18 cellular contexts compared by ENCODE assay signal in the genomic region with DNA sequence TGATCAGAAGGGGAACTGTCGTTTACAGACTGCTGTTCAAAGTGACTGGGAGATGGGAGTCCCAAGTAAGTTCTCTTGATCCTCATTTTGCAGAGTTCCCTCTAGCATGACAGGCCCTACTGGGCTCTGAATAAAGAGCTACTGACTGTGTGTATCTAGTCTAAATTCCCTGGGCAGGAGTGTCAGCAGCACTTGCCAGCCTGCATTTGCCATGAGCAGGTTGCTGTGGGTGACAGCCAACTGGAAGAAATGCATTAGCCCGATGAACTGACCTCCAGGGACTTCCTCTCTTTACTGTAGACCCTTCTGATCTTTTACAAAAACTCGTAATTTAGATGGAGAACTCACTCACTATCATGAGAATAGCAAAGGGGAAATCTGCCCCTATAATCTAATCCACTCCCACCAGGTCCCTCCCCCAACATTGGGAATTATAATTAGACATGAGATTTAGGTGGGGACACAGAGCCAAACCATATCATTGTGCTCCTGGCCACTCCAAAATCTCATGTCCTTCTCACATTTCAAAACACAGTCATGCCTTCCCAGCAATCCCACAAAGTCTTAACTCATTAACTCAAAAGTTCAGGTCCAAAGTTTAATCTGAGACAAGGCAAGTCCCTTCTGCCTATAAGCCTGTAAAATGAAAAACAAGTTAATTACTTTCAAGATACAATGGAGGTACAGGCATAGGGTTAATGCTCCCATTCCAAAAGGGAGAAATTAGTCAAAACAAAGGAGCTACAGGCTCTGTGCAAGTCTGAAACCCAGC.
DNase-seq lines count a peak whose midpoint lies in the region; ATAC-seq, FAIRE-seq and TF ChIP-seq lines count a peak whose summit lies in the region.
"Had no signal": no experiment of that assay in that cellular context is flagged by ENCODE, and none has a peak within 500 bp of the region (broad histone marks: within the 10 kb centered on the region; RNA-seq: fewer than 3 reads in every experiment).

No MANE protein-coding gene starts in this region.

- H3K36me3 ChIP-seq in esophagus muscularis mucosa (no peaks in the 10 kb centered on the region), small intestine (ENCODE audit: control insufficient read depth in 2 of 2, insufficient read depth in 2 of 2, low read length in 2 of 2) (no peaks in the 10 kb centered on the region), testis (ENCODE audit: low read depth, missing control alignments) (no peaks in the 10 kb centered on the region)
- H3K36me3 ChIP-seq: BLaER1 treated with 17β-estradiol and CSF1 and Interleukin-3, amounts not matched to agents 10 nM and 100 nM had no signal

- no peak for FAIRE-seq in small intestine (lab: Jason Lieb, UNC)
- FAIRE-seq: D721Med, GM12892, H1 had no signal

- H3K9me3 ChIP-seq in esophagus muscularis mucosa (peaks cover 0 to 6% (median 2%) of the 10 kb centered on the region in 4 donors), small intestine (ENCODE audit: control insufficient read depth, low read depth) (no peaks in the 10 kb centered on the region), testis (no peaks in the 10 kb centered on the region)

- H3K36me3 Mint-ChIP-seq in nephron (ENCODE audit: low read depth), result peaks cover 4% of the 10 kb centered on the region
- H3K36me3 Mint-ChIP-seq: CD8-positive, alpha-beta memory T cell had no signal

- TF ChIP-seq EP300 in esophagus muscularis mucosa (IDR thresholded peaks at IDR 0.05), result no peak

- DNase-seq in esophagus muscularis mucosa (ENCODE audit: extremely low spot score) (peak; percentile 74), left colon (no peak), small intestine (peak; percentile 51), testis (no peak)
- DNase-seq: CD8-positive, alpha-beta memory T cell; COR-L47; DMS153; DMS79; GDM1; H9 had no signal

- H3K27ac ChIP-seq in esophagus muscularis mucosa (replicated peaks in 1 of 4) (no peak overlapping the region), small intestine (ENCODE audit: low read depth in 1 of 2, low read length in 1 of 2) (no peak overlapping the region), testis (no peak overlapping the region)
- H3K27ac ChIP-seq: BLaER1 treated with 17β-estradiol and CSF1 and Interleukin-3, amounts not matched to agents 10 nM and 100 nM had no signal

- H3K27me3 ChIP-seq in esophagus muscularis mucosa, result no peaks in the 10 kb centered on the region
- H3K27me3 ChIP-seq in small intestine (ENCODE audit: control insufficient read depth in 2 of 2, insufficient read depth in 2 of 2, low read length in 2 of 2), result no peaks in the 10 kb centered on the region
- H3K27me3 ChIP-seq in testis, result no peaks in the 10 kb centered on the region
- H3K27me3 ChIP-seq: BLaER1 treated with 17β-estradiol and CSF1 and Interleukin-3, amounts not matched to agents 10 nM and 100 nM had no signal

- peak overlapping the region; percentile 80 to 86 (median 83) for H3K27ac Mint-ChIP-seq in nephron
- H3K27ac Mint-ChIP-seq: B cell; CD8-positive, alpha-beta memory T cell; H9 had no signal

- peak overlapping the region in 1 of 3 experiments; percentile 13 for H3K4me3 Mint-ChIP-seq in nephron
- H3K4me3 Mint-ChIP-seq: B cell; CD8-positive, alpha-beta memory T cell; H9 had no signal

- H3K4me1 Mint-ChIP-seq in nephron, result peaks cover 51% of the 10 kb centered on the region
- H3K4me1 Mint-ChIP-seq: B cell; CD8-positive, alpha-beta memory T cell had no signal

- TF ChIP-seq CTCF in esophagus muscularis mucosa (IDR thresholded peaks at IDR 0.05) (no peak), nephron (IDR thresholded peaks at IDR 0.05; ENCODE audit: unreplicated experiment in 3 of 3) (no peak), testis (IDR thresholded peaks at IDR 0.05) (no peak)

- peaks cover 9% of the 10 kb centered on the region for H3K27me3 Mint-ChIP-seq in nephron (ENCODE audit: low read depth)
- H3K27me3 Mint-ChIP-seq: B cell had no signal

- TF ChIP-seq POLR2A in esophagus muscularis mucosa (IDR thresholded peaks at IDR 0.05; ENCODE audit: low read depth) (no peak), testis (IDR thresholded peaks at IDR 0.05) (no peak)

- H3K4me1 ChIP-seq in esophagus muscularis mucosa, result no peaks in the 10 kb centered on the region
- peaks cover 0 to 2% of the 10 kb centered on the region in 2 donors for H3K4me1 ChIP-seq in small intestine (ENCODE audit: control insufficient read depth in 2 of 2, insufficient read depth in 1 of 2, low read depth in 1 of 2, low read length in 1 of 2)
- no peaks in the 10 kb centered on the region for H3K4me1 ChIP-seq in testis

- intact Hi-C loops in esophagus muscularis mucosa (cut with DNase I) (no loop called here), left colon (cut with DNase I, micrococcal nuclease) (no loop called here), testis (cut with DNase I; ENCODE audit: low total_unique reads) (no loop called here)

- peaks cover 13% of the 10 kb centered on the region for H3K9me3 Mint-ChIP-seq in nephron

- ATAC-seq in left colon (peak; percentile 85), GM18498 (IDR thresholded peaks at IDR 0.05; ENCODE audit: unreplicated experiment) (no peak), HG03159 (IDR thresholded peaks at IDR 0.05; ENCODE audit: unreplicated experiment) (no peak)

- no peak overlapping the region for H3K4me3 ChIP-seq in esophagus muscularis mucosa
- H3K4me3 ChIP-seq in small intestine (ENCODE audit: low read depth in 1 of 2, low read length in 2 of 2), result no peak overlapping the region
- H3K4me3 ChIP-seq in testis, result no peak overlapping the region
- H3K4me3 ChIP-seq: BLaER1 treated with 17β-estradiol and CSF1 and Interleukin-3, amounts not matched to agents 10 nM and 100 nM had no signal

- 49% methylated on average over 3 of the region's 3 CpGs for WGBS in esophagus muscularis mucosa
- 44 to 60% (median 55%) methylated on average over 3 of the region's 3 CpGs for WGBS in small intestine, 3 donors
- WGBS in testis, 2 donors, result 62 to 83% methylated on average over 3 of the region's 3 CpGs

Comparison
In these comparisons a context has a peak if more than half of its experiments do, and no peak if none do; other contexts are left out.
1. DNase-seq: peak in esophagus muscularis mucosa (single experiment) and small intestine (single experiment); none in left colon (0 of 2) and testis (single experiment).